10 cellular contexts compared by ENCODE assay signal in genomic region chr14:74921987-74922751, GRCh38. TPM values are rescaled to one million over a fixed set of nuclear protein-coding genes. Genes with fewer than 3 reads are reported as not detected.
A peak's percentile ranks its signal among the peaks of the same experiment; 100 is the strongest.
DNase-seq lines count a peak whose midpoint lies in the region; ATAC-seq and TF ChIP-seq lines count a peak whose summit lies in the region.
"Had no signal": no experiment of that assay in that cellular context is flagged by ENCODE, and none has a peak within 500 bp of the region (broad histone marks: within the 10 kb centered on the region; RNA-seq: fewer than 3 reads in every experiment).

No MANE protein-coding gene starts in this region.

- H3K18ac ChIP-seq in mesendoderm (ENCODE audit: low read length), result no peak overlapping the region

- H4K5ac ChIP-seq in mesendoderm (ENCODE audit: low read length), result peak overlapping the region; percentile 87

- no peak for TF ChIP-seq CTCF in heart right ventricle (IDR thresholded peaks at IDR 0.05)
- no peak for TF ChIP-seq CTCF in body of pancreas (IDR thresholded peaks at IDR 0.05)
- no peak for TF ChIP-seq CTCF in upper lobe of left lung (IDR thresholded peaks at IDR 0.05)

- H3K4me2 ChIP-seq in mesendoderm (ENCODE audit: low read length), result peak overlapping the region; percentile 32

- no peaks in the 10 kb centered on the region for H3K79me1 ChIP-seq in mesendoderm (ENCODE audit: low read length)

- no peak overlapping the region for H2BK5ac ChIP-seq in mesendoderm (ENCODE audit: low read length)

- H2BK120ac ChIP-seq in mesendoderm (ENCODE audit: low read depth, low read length), result no peak overlapping the region

- H3K9me3 ChIP-seq in heart right ventricle (no peaks in the 10 kb centered on the region), body of pancreas (no peaks in the 10 kb centered on the region), upper lobe of left lung (no peaks in the 10 kb centered on the region)
- H3K9me3 ChIP-seq: thyroid gland had no signal

- no peak overlapping the region for H2AK5ac ChIP-seq in mesendoderm (ENCODE audit: low read length)

- intact Hi-C loops in heart right ventricle (cut with DNase I) (no loop called here), Right ventricle myocardium inferior (cut with DNase I) (no loop called here), body of pancreas (cut with DNase I) (no loop called here), posterior vena cava (cut with DNase I) (no loop called here)

- H3K4ac ChIP-seq in mesendoderm (ENCODE audit: low read depth, low read length), result no peak overlapping the region

- peak overlapping the region; percentile 57 for H3K9ac ChIP-seq in mesendoderm (ENCODE audit: low read length)

- H3K27ac ChIP-seq in heart right ventricle (peak overlapping the region in 8 of 10 donors; percentile 50 to 80 (median 67)), body of pancreas (peak overlapping the region in 1 of 4 donors; percentile 55), mesendoderm (ENCODE audit: low read depth, low read length) (no peak overlapping the region), upper lobe of left lung (peak overlapping the region in 1 of 4 donors; percentile 75)

- WGBS in heart right ventricle, 2 donors, result 73 to 76% methylated on average over 19 of the region's 19 CpGs
- WGBS in body of pancreas, 2 donors, result 71 to 77% methylated on average over 16 to 19 of the region's 19 CpGs
- no CpG with 5 or more reads among the region's 19 CpGs for whole genome bisulfite sequencing in mesendoderm (ENCODE audit: extremely low coverage, insufficient coverage, low lambda C conversion rate)
- WGBS in upper lobe of left lung, 2 donors, result 85 to 94% methylated on average over 16 to 19 of the region's 19 CpGs

- DNase-seq in heart right ventricle (no peak), Right ventricle myocardium inferior (ENCODE audit: missing footprints) (no peak), body of pancreas (no peak), mesendoderm (no peak), upper lobe of left lung (no peak), posterior vena cava (ENCODE audit: low spot score) (no peak), NCI-H2196 treated with DMSO at 0.1 percent for 48 hours (lab: John Stamatoyannopoulos, UW; ENCODE audit: unreplicated experiment) (no peak)

- no peak overlapping the region for H2BK15ac ChIP-seq in mesendoderm (replicated peaks; ENCODE audit: low read depth)

- H3K4me1 ChIP-seq in heart right ventricle (peaks cover 10 to 35% (median 25%) of the 10 kb centered on the region in 9 donors), body of pancreas (peaks cover 4% of the 10 kb centered on the region), mesendoderm (ENCODE audit: control insufficient read depth, low read depth, low read length) (no peaks in the 10 kb centered on the region), upper lobe of left lung (peaks cover 11 to 24% (median 13%) of the 10 kb centered on the region in 4 donors)

- TF ChIP-seq EP300 in upper lobe of left lung (IDR thresholded peaks at IDR 0.05), result no peak

- TF ChIP-seq POLR2A in body of pancreas (IDR thresholded peaks at IDR 0.05), result no peak
- no peak for TF ChIP-seq POLR2A in upper lobe of left lung (IDR thresholded peaks at IDR 0.05)

- H3K79me2 ChIP-seq in mesendoderm (ENCODE audit: control insufficient read depth, insufficient read depth, low read length), result no peaks in the 10 kb centered on the region

- no peak for ATAC-seq in heart right ventricle
- no peak for ATAC-seq in Right ventricle myocardium inferior
- ATAC-seq in body of pancreas, result no peak
- no peak for ATAC-seq in upper lobe of left lung (ENCODE audit: low FRiP score in 2 of 2)
- ATAC-seq in GM18870 (IDR thresholded peaks at IDR 0.05; ENCODE audit: unreplicated experiment), result no peak

- no peak overlapping the region for H3K23ac ChIP-seq in mesendoderm (ENCODE audit: low read length)

- no peak overlapping the region for H4K8ac ChIP-seq in mesendoderm (ENCODE audit: low read depth, low read length)

- peak overlapping the region; percentile 79 for H3K56ac ChIP-seq in mesendoderm (ENCODE audit: low read length)

- H3K27me3 ChIP-seq in heart right ventricle (peaks cover 0 to 14% (median 0%) of the 10 kb centered on the region in 7 donors), body of pancreas (no peaks in the 10 kb centered on the region), mesendoderm (ENCODE audit: insufficient read depth, low read length, poor library complexity) (no peaks in the 10 kb centered on the region), upper lobe of left lung (no peaks in the 10 kb centered on the region)
- H3K27me3 ChIP-seq: thyroid gland had no signal

- H3K4me3 ChIP-seq in heart right ventricle (peak overlapping the region; percentile 66 to 81 (median 74)), body of pancreas (peak overlapping the region; percentile 50 to 80), mesendoderm (ENCODE audit: low read length) (no peak overlapping the region), upper lobe of left lung (peak overlapping the region in 3 of 4 donors; percentile 56 to 66 (median 58))

- H3K36me3 ChIP-seq in heart right ventricle, result peaks cover 0 to 8% (median 0%) of the 10 kb centered on the region in 9 donors
- no peaks in the 10 kb centered on the region for H3K36me3 ChIP-seq in body of pancreas (replicated peaks in 1 of 2; ENCODE audit: insufficient read depth in 1 of 2, low read depth in 2 of 2)
- H3K36me3 ChIP-seq in mesendoderm (ENCODE audit: control insufficient read depth, insufficient read depth, low read length), result no peaks in the 10 kb centered on the region
- H3K36me3 ChIP-seq in upper lobe of left lung, result no peaks in the 10 kb centered on the region
- H3K36me3 ChIP-seq: thyroid gland had no signal

RNA-seq across cellular contexts. Expression of gene RPS6KL1, which starts 0.9 kb away (rescaled TPM):
- total RNA-seq in heart right ventricle, result 10 to 100 TPM; 14.5 to 27.0 (median 21.9) TPM
- polyA plus RNA-seq in heart right ventricle, result 10 to 100 TPM; 10.3 to 27.1 TPM
- total RNA-seq in Right ventricle myocardium inferior, result 19.1 TPM
- total RNA-seq in body of pancreas, result 10 to 100 TPM in 1 of 2 donors, 1 to 10 TPM in 1; 8.0 to 16.2 TPM
- 5.1 TPM for polyA plus RNA-seq in mesendoderm (2013, experiment 1 of 2)
- polyA plus RNA-seq in mesendoderm (2013, experiment 2 of 2), result 6.0 TPM
- total RNA-seq in upper lobe of left lung, result 10 to 100 TPM in 2 of 6 donors, 1 to 10 TPM in 4; 3.4 to 29.3 (median 7.3) TPM
- 10 to 100 TPM in 1 of 2 donors, 1 to 10 TPM in 1; 9.6 to 17.0 TPM for total RNA-seq in posterior vena cava

RNA-seq across cellular contexts. Expression of gene PGF, which starts 33.2 kb away (rescaled TPM):
- total RNA-seq in heart right ventricle (10 to 100 TPM in 1 of 10 donors, 1 to 10 TPM in 9; 2.1 to 22.5 (median 6.1) TPM), Right ventricle myocardium inferior (6.5 TPM), body of pancreas (1 to 10 TPM; 2.3 to 6.6 TPM), upper lobe of left lung (10 to 100 TPM in 2 of 6 donors, 1 to 10 TPM in 3, under 1 TPM in 1; 0.89 to 21.3 (median 5.0) TPM), posterior vena cava (10 to 100 TPM in 1 of 2 donors, 1 to 10 TPM in 1; 7.7 to 11.2 TPM)
- 10 to 100 TPM in 1 of 2 donors, 1 to 10 TPM in 1; 6.8 to 12.2 TPM for polyA plus RNA-seq in heart right ventricle
- polyA plus RNA-seq in mesendoderm (2013, experiment 1 of 2), result 1.2 TPM
- 1.3 TPM for polyA plus RNA-seq in mesendoderm (2013, experiment 2 of 2)

RNA-seq across cellular contexts. Expression of gene DLST, which starts 40.5 kb away (rescaled TPM):
- total RNA-seq in heart right ventricle, result 100 to 1,000 TPM; 179 to 273 (median 227) TPM
- 10 to 100 TPM; 52.5 to 96.0 TPM for polyA plus RNA-seq in heart right ventricle
- 213 TPM for total RNA-seq in Right ventricle myocardium inferior
- 10 to 100 TPM; 33.7 to 36.3 TPM for total RNA-seq in body of pancreas
- polyA plus RNA-seq in mesendoderm (2013, experiment 1 of 2), result 50.0 TPM
- polyA plus RNA-seq in mesendoderm (2013, experiment 2 of 2), result 52.5 TPM
- total RNA-seq in upper lobe of left lung, result 10 to 100 TPM; 81.0 to 95.3 (median 83.1) TPM
- total RNA-seq in posterior vena cava, result 10 to 100 TPM; 70.4 to 85.0 TPM

RNA-seq across cellular contexts. Expression of gene PROX2, which starts 46.2 kb away (rescaled TPM):
- total RNA-seq in heart right ventricle (not detected), Right ventricle myocardium inferior (not detected), body of pancreas (under 1 TPM in 1 of 2 donors, not detected in 1; 0.52 TPM), upper lobe of left lung (under 1 TPM in 2 of 6 donors, not detected in 4; 0.07 to 0.11 TPM), posterior vena cava (not detected)
- not detected for polyA plus RNA-seq in heart right ventricle
- polyA plus RNA-seq in mesendoderm (2013, experiment 1 of 2), result 0.01 TPM
- 0.04 TPM for polyA plus RNA-seq in mesendoderm (2013, experiment 2 of 2)
- total RNA-seq: left colon, thyroid gland had no signal
